ENCODE assay signal across 27 cellular contexts in the genomic region with DNA sequence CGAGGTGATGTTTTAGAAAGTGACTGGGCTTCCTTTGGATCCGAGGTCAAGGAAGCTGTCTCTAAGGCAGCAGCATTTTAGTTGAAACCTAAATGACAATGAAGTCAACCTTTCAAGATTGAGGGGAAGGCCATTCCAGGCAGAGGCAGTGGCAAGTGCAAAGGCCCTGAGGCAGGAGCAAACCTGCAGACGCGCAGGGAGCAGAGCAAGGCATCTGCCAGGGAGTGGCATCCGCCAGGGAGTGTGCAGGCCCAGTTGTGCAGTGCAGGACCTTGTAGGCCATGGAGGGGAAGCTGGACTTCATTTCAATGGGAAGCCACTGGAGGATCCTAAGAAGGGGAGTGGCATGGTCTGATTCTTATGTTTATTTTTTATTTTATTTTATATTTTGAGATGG.
"Had no signal": no experiment of that assay in that cellular context is flagged by ENCODE, and none has a peak within 500 bp of the region (broad histone marks: within the 10 kb centered on the region; RNA-seq: fewer than 3 reads in every experiment).

No MANE protein-coding gene starts in this region.

- H3K27ac Mint-ChIP-seq: nephron progenitor cell; neural progenitor cell; progenitor cell of endocrine pancreas; stimulated activated memory B cell treated with anti-CD40 and anti-IgM and Interleukin-4, amounts not matched to agents 10 μg/mL and 1 μg/mL and 100 μg/mL, for 72 hours; stimulated activated naive CD8-positive, alpha-beta T cell treated with anti-CD3 and anti-CD28 coated beads, Interleukin-15, amount 100 ng/mL, for 72 hours had no signal

- H3K4me1 Mint-ChIP-seq: nephron progenitor cell; stimulated activated memory B cell treated with anti-CD40 and anti-IgM and Interleukin-4, amounts not matched to agents 10 μg/mL and 1 μg/mL and 100 μg/mL, for 72 hours; stimulated activated naive CD8-positive, alpha-beta T cell treated with anti-CD3 and anti-CD28 coated beads, Interleukin-15, amount 100 ng/mL, for 72 hours had no signal

- DNase-seq: heart right ventricle; islet precursor cell; left colon; left lung; lower lobe of right lung; mammary epithelial cell; mesenchymal stem cell; naive thymus-derived CD8-positive, alpha-beta T cell; nephron progenitor cell; occipital lobe; ovary; sigmoid colon; small intestine; spleen; stimulated activated CD4-positive, alpha-beta T cell treated with anti-CD3 and anti-CD28 coated beads, Interleukin-4, amount 100 ng/mL, for 24 hours; stimulated activated naive CD4-positive, alpha-beta T cell treated with Interleukin-2 at 50 U/mL for 16 hours; stimulated activated naive CD8-positive, alpha-beta T cell treated with anti-CD3 and anti-CD28 coated beads, Interleukin-15, amount 100 ng/mL, for 72 hours; substantia nigra; transverse colon had no signal

- ATAC-seq: heart right ventricle; left colon; left lung; lower lobe of right lung; naive thymus-derived CD8-positive, alpha-beta T cell; stimulated activated memory B cell treated with anti-CD40 and anti-IgM and Interleukin-4, amounts not matched to agents 10 μg/mL and 1 μg/mL and 100 μg/mL, for 72 hours; stimulated activated naive CD8-positive, alpha-beta T cell treated with anti-CD3 and anti-CD28 coated beads, Interleukin-15, amount 100 ng/mL, for 72 hours had no signal

- H3K36me3 ChIP-seq: heart right ventricle, left lung, lower lobe of right lung, neural progenitor cell, neutrophil, ovary, right atrium auricular region, sigmoid colon, spleen, transverse colon, upper lobe of left lung, vagina had no signal

- H3K4me1 ChIP-seq: heart right ventricle, left lung, lower lobe of right lung, right atrium auricular region, sigmoid colon, spleen, transverse colon, upper lobe of left lung, vagina had no signal

- H3K9me3 ChIP-seq: left lung, neutrophil, right atrium auricular region, transverse colon, vagina had no signal

- H3K4me3 Mint-ChIP-seq: naive thymus-derived CD8-positive, alpha-beta T cell; nephron progenitor cell; neural progenitor cell; stimulated activated memory B cell treated with anti-CD40 and anti-IgM and Interleukin-4, amounts not matched to agents 10 μg/mL and 1 μg/mL and 100 μg/mL, for 72 hours; stimulated activated naive CD8-positive, alpha-beta T cell treated with anti-CD3 and anti-CD28 coated beads, Interleukin-15, amount 100 ng/mL, for 72 hours had no signal

- H3K4me3 ChIP-seq: heart right ventricle, hepatocyte, left lung, lower lobe of right lung, neural progenitor cell, ovary, right atrium auricular region, sigmoid colon, spleen, transverse colon, upper lobe of left lung, vagina had no signal

- H3K27me3 ChIP-seq: neural progenitor cell, ovary, right atrium auricular region, sigmoid colon, upper lobe of left lung, vagina had no signal
